7 cellular contexts compared by ENCODE assay signal in the genomic region with DNA sequence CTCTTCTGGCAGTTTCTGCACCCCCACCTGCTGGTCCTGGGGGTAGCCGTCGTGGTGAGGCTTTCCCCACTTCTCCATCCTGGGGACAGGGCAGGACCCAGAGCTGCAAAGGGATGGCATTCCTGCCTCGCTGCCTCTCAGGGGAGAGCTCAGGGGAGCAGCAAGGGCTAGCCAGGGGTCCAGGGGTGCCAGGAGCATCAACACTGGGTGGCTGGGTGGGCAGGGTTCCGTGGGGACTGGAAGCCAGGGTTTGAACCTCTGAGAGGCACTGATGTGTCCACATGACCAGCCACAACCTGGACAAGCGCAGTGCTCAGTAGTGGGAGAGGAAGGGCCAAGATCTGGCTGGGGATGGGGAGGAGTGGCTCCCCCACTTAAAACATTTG. TPM values are rescaled to one million over a fixed set of nuclear protein-coding genes. Genes with fewer than 3 reads are reported as not detected.
"Had no signal": no experiment of that assay in that cellular context is flagged by ENCODE, and none has a peak within 500 bp of the region (broad histone marks: within the 10 kb centered on the region; RNA-seq: fewer than 3 reads in every experiment).

No MANE protein-coding gene starts in this region.

- H3K9me3 Mint-ChIP-seq: GM23338, HFFc6, IgD-negative memory B cell had no signal

- H3K4me2 ChIP-seq: GM23338 had no signal

- H3K4me3 ChIP-seq: GM23338, HAP-1 had no signal

- H3K4me3 Mint-ChIP-seq: GM23338, HFFc6, IgD-negative memory B cell had no signal

- H3K9me3 ChIP-seq: HAP-1 had no signal

- DNase-seq: H7, HFFc6, KG1 had no signal

- H3K27ac Mint-ChIP-seq: GM23338, HFFc6, IgD-negative memory B cell had no signal

- ATAC-seq: GM23338, HCT116 had no signal

- H3K27me3 Mint-ChIP-seq: IgD-negative memory B cell had no signal

- H2AFZ ChIP-seq: GM23338 had no signal

RNA-seq across cellular contexts. Expression of a gene that starts 14.5 kb away (rescaled TPM):
- polyA plus RNA-seq: IgD-negative memory B cell had no signal
